ENCODE assay signal across 15 cellular contexts in the genomic region with DNA sequence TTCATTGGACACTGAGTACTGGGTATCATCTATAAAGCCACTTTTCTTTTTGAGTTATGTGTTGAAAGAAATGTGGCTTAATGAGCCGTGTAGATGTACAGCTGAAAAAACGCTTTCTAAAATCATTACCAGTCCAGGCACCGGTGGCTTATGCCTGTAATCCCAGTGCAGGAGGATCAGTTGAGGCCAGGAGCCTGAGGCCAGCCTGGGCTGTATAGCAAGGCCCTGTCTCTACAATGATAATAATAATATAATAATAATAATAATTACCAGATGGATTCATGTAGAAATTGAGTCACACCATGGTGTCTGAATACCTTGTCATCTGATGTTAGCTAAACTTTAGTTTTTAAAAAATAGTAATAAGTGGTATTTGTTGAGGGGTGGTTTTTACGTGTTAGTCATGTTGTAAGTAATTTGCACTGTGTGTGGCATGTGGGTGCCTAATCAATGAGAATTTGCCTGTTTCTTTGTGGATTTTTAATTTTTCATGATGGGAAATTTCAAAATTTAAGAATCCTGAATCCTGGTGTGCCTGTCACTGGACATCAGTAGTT. TPM values are rescaled to one million over a fixed set of nuclear protein-coding genes. Genes with fewer than 3 reads are reported as not detected.
A peak's percentile ranks its signal among the peaks of the same experiment; 100 is the strongest.
DNase-seq lines count a peak whose midpoint lies in the region; ATAC-seq and TF ChIP-seq lines count a peak whose summit lies in the region.
"Had no signal": no experiment of that assay in that cellular context is flagged by ENCODE, and none has a peak within 500 bp of the region (broad histone marks: within the 10 kb centered on the region; RNA-seq: fewer than 3 reads in every experiment).

No MANE protein-coding gene starts in this region.

- peak overlapping the region; percentile 97 for H3K4me2 ChIP-seq in KMS-11

- no peak for TF ChIP-seq CTCF in KMS-11 (conservative IDR thresholded peaks at IDR 0.05; ENCODE audit: low read depth, low read length)
- TF ChIP-seq CTCF in gastrocnemius medialis (IDR thresholded peaks at IDR 0.05 in 4 of 5, conservative IDR thresholded peaks at IDR 0.05 in 1 of 5) = no peak

- H3K9me3 ChIP-seq in gastrocnemius medialis = no peaks in the 10 kb centered on the region
- H3K9me3 ChIP-seq: suprapubic skin had no signal

- H3K4me1 Mint-ChIP-seq in activated CD4-positive, alpha-beta T cell treated with anti-CD3 and anti-CD28 coated beads, Interleukin-2, amount 10 ng/mL, durations not matched to agents 24 days and 14 days = peaks cover 75% of the 10 kb centered on the region

- H3K4me1 ChIP-seq in KMS-11 (ENCODE audit: low read depth, poor library complexity, severe bottlenecking) = peaks cover 58% of the 10 kb centered on the region
- peaks cover 77 to 83% of the 10 kb centered on the region in 2 donors for H3K4me1 ChIP-seq in gastrocnemius medialis

- no peak for TF ChIP-seq POLR2A in gastrocnemius medialis (IDR thresholded peaks at IDR 0.05)

- peak overlapping the region; percentile 58 for H3K4me3 Mint-ChIP-seq in activated CD4-positive, alpha-beta T cell treated with anti-CD3 and anti-CD28 coated beads, Interleukin-2, amount 10 ng/mL, durations not matched to agents 24 days and 14 days

- H3K9me3 Mint-ChIP-seq in activated CD4-positive, alpha-beta T cell treated with anti-CD3 and anti-CD28 coated beads, Interleukin-2, amount 10 ng/mL, durations not matched to agents 24 days and 14 days = no peaks in the 10 kb centered on the region
- H3K9me3 Mint-ChIP-seq in activated naive CD4-positive, alpha-beta T cell treated with anti-CD3 and anti-CD28 coated beads, Interleukin-2, amount 50 U/mL, for 72 hours = no peaks in the 10 kb centered on the region

- H3K36me3 ChIP-seq in KMS-11 (ENCODE audit: insufficient read depth) (no peaks in the 10 kb centered on the region), gastrocnemius medialis (no peaks in the 10 kb centered on the region)
- H3K36me3 ChIP-seq: brain microvascular endothelial cell, suprapubic skin had no signal

- peak overlapping the region; percentile 81 for H3K27ac Mint-ChIP-seq in activated CD4-positive, alpha-beta T cell treated with anti-CD3 and anti-CD28 coated beads, Interleukin-2, amount 10 ng/mL, durations not matched to agents 24 days and 14 days
- H3K27ac Mint-ChIP-seq in activated naive CD4-positive, alpha-beta T cell treated with anti-CD3 and anti-CD28 coated beads, Interleukin-2, amount 50 U/mL, for 72 hours = peak overlapping the region; percentile 82 to 92

- H3K27me3 ChIP-seq in KMS-11 (ENCODE audit: insufficient read depth, low read depth) (no peaks in the 10 kb centered on the region), gastrocnemius medialis (no peaks in the 10 kb centered on the region)
- H3K27me3 ChIP-seq: brain microvascular endothelial cell, suprapubic skin had no signal

- intact Hi-C loops in activated CD4-positive, alpha-beta T cell treated with anti-CD3 and anti-CD28 coated beads, Interleukin-2, amount 10 ng/mL, durations not matched to agents 24 days and 14 days (cut with micrococcal nuclease) = no loop called here
- intact Hi-C loops in gastrocnemius medialis (cut with DNase I; ENCODE audit: low total_unique reads) = loop anchor here (2.0 kb wide), 1 partner anchor 16 kb away; no protein-coding TSS in a partner anchor

- H4K20me1 ChIP-seq in KMS-11 (ENCODE audit: insufficient read depth) = no peaks in the 10 kb centered on the region

- in situ Hi-C loops in gastrocnemius medialis (cut with MboI; ENCODE audit: low sequenced_read_pairs in 4 of 4) = no loop called here

- peaks cover 67% of the 10 kb centered on the region for H3K79me2 ChIP-seq in KMS-11 (ENCODE audit: insufficient read depth, low read depth)

- no peak for DNase-seq in activated CD4-positive, alpha-beta T cell treated with anti-CD3 and anti-CD28 coated beads, Interleukin-2, amount 10 ng/mL, durations not matched to agents 24 days and 14 days
- DNase-seq in activated CD4-positive, alpha-beta T cell treated with anti-CD3 and anti-CD28 coated beads for 4 hours = no peak
- no peak for DNase-seq in activated naive CD4-positive, alpha-beta T cell treated with anti-CD3 and anti-CD28 coated beads, Interleukin-2, amount 50 U/mL, for 72 hours (ENCODE audit: low spot score in 2 of 2)
- DNase-seq in gastrocnemius medialis (no peak), DMS53 treated with DMSO at 0.1 percent for 48 hours (lab: John Stamatoyannopoulos, UW; ENCODE audit: unreplicated experiment) (no peak)
- DNase-seq: brain microvascular endothelial cell; Calu3; NCI-H187; NCI-H510A; stimulated activated CD4-positive, alpha-beta T cell treated with anti-CD3 and anti-CD28 coated beads, Interleukin-15, amount 100 ng/mL, for 24 hours had no signal

- peaks cover 38% of the 10 kb centered on the region for H3K36me3 Mint-ChIP-seq in activated CD4-positive, alpha-beta T cell treated with anti-CD3 and anti-CD28 coated beads, Interleukin-2, amount 10 ng/mL, durations not matched to agents 24 days and 14 days (ENCODE audit: low read depth)
- H3K36me3 Mint-ChIP-seq in activated naive CD4-positive, alpha-beta T cell treated with anti-CD3 and anti-CD28 coated beads, Interleukin-2, amount 50 U/mL, for 72 hours = peaks cover 13 to 32% of the 10 kb centered on the region in 2 donors

- H3K9ac ChIP-seq in KMS-11 = no peak overlapping the region

- no peak overlapping the region for H2AFZ ChIP-seq in KMS-11 (ENCODE audit: low read depth)

- H3K27ac ChIP-seq in KMS-11 = peak overlapping the region; percentile 97; the same call in 1 of the 2 replicates
- H3K27ac ChIP-seq in gastrocnemius medialis = peak overlapping the region in 3 of 4 donors; percentile 24 to 68 (median 50)
- H3K27ac ChIP-seq: brain microvascular endothelial cell, suprapubic skin had no signal

- H3K4me3 ChIP-seq in KMS-11 (IDR thresholded peaks at IDR 0.05; ENCODE audit: insufficient read depth, low read depth, low read length) (no peak overlapping the region), gastrocnemius medialis (no peak overlapping the region)
- H3K4me3 ChIP-seq: suprapubic skin had no signal

- peak; percentile 4 to 12 for ATAC-seq in activated naive CD4-positive, alpha-beta T cell treated with anti-CD3 and anti-CD28 coated beads, Interleukin-2, amount 50 U/mL, for 72 hours
- ATAC-seq in gastrocnemius medialis = peak; percentile 10 to 15
- ATAC-seq in HG03095 (IDR thresholded peaks at IDR 0.05; ENCODE audit: unreplicated experiment) = no peak
- ATAC-seq in GM21447 (IDR thresholded peaks at IDR 0.05; ENCODE audit: unreplicated experiment) = no peak
- ATAC-seq: left lobe of liver had no signal

- no peaks in the 10 kb centered on the region for H3K27me3 Mint-ChIP-seq in activated CD4-positive, alpha-beta T cell treated with anti-CD3 and anti-CD28 coated beads, Interleukin-2, amount 10 ng/mL, durations not matched to agents 24 days and 14 days

RNA-seq across cellular contexts. Expression of gene NCK2, which starts 30.1 kb away (rescaled TPM):
- total RNA-seq in activated CD4-positive, alpha-beta T cell treated with anti-CD3 and anti-CD28 coated beads, Interleukin-2, amount 10 ng/mL, durations not matched to agents 24 days and 14 days = 85.8 and 86.2 TPM in 2 replicates
- total RNA-seq in activated naive CD4-positive, alpha-beta T cell treated with anti-CD3 and anti-CD28 coated beads, Interleukin-2, amount 50 U/mL, for 72 hours = 10 to 100 TPM; 89.3 to 98.5 TPM
- 10 to 100 TPM; 46.7 to 86.1 (median 57.9) TPM for total RNA-seq in gastrocnemius medialis

Comparison
In these comparisons a context has a peak if more than half of its experiments do, and no peak if none do; other contexts are left out.
1. ATAC-seq: peak in activated naive CD4-positive, alpha-beta T cell treated with anti-CD3 and anti-CD28 coated beads, Interleukin-2, amount 50 U/mL, for 72 hours (2 of 2) and gastrocnemius medialis (2 of 2); none in HG03095 (single experiment) and GM21447 (single experiment).